In genomic region chr9:133351908-133352634, GRCh38 we compare ENCODE assay signal across 8 cellular contexts. TPM values are rescaled to one million over a fixed set of nuclear protein-coding genes. Genes with fewer than 3 reads are reported as not detected.
DNase-seq lines count a peak whose midpoint lies in the region; ATAC-seq and TF ChIP-seq lines count a peak whose summit lies in the region.

No MANE protein-coding gene starts in this region.

- H3K9me3 ChIP-seq in stomach = no peaks in the 10 kb centered on the region

- peak; percentile 55 for DNase-seq in NCI-H748 (lab: John Stamatoyannopoulos, UW; ENCODE audit: unreplicated experiment)
- no peak for DNase-seq in NCI-H748 treated with DMSO at 0.1 percent for 48 hours (lab: John Stamatoyannopoulos, UW)
- peak; percentile 76 for DNase-seq in activated CD4-positive, alpha-beta T cell treated with anti-CD3 and anti-CD28 coated beads, Interleukin-2, amount 10 ng/mL, durations not matched to agents 24 days and 14 days
- no peak for DNase-seq in foreskin keratinocyte
- no peak for DNase-seq in stomach

- TF ChIP-seq EP300 in stomach (IDR thresholded peaks at IDR 0.05) = no peak

- peaks cover 59% of the 10 kb centered on the region for H3K36me3 Mint-ChIP-seq in activated CD4-positive, alpha-beta T cell treated with anti-CD3 and anti-CD28 coated beads, Interleukin-2, amount 10 ng/mL, durations not matched to agents 24 days and 14 days (ENCODE audit: low read depth)

- no peak overlapping the region for H3K4me3 Mint-ChIP-seq in activated CD4-positive, alpha-beta T cell treated with anti-CD3 and anti-CD28 coated beads, Interleukin-2, amount 10 ng/mL, durations not matched to agents 24 days and 14 days

- intact Hi-C loops in activated CD4-positive, alpha-beta T cell treated with anti-CD3 and anti-CD28 coated beads, Interleukin-2, amount 10 ng/mL, durations not matched to agents 24 days and 14 days (cut with micrococcal nuclease) = loop anchor here (10.0 kb wide), 1 partner anchor 327 kb away; no protein-coding TSS in a partner anchor
- intact Hi-C loops in stomach (cut with DNase I; ENCODE audit: low total_unique reads) = no loop called here

- no peaks in the 10 kb centered on the region for H3K4me1 ChIP-seq in foreskin keratinocyte
- H3K4me1 ChIP-seq in stomach = peaks cover 28 to 53% (median 49%) of the 10 kb centered on the region in 4 donors

- H3K27ac ChIP-seq in foreskin keratinocyte (no peak overlapping the region), stomach (no peak overlapping the region)

- H3K27me3 Mint-ChIP-seq in activated CD4-positive, alpha-beta T cell treated with anti-CD3 and anti-CD28 coated beads, Interleukin-2, amount 10 ng/mL, durations not matched to agents 24 days and 14 days = peaks cover 2% of the 10 kb centered on the region

- no peak for TF ChIP-seq POLR2A in stomach (IDR thresholded peaks at IDR 0.05)

- H3K36me3 ChIP-seq in stomach = peaks cover 42 to 59% (median 56%) of the 10 kb centered on the region in 4 donors

- no peak overlapping the region for H3K27ac Mint-ChIP-seq in activated CD4-positive, alpha-beta T cell treated with anti-CD3 and anti-CD28 coated beads, Interleukin-2, amount 10 ng/mL, durations not matched to agents 24 days and 14 days

- H3K4me3 ChIP-seq in stomach = no peak overlapping the region

- 67 to 86% (median 77%) methylated on average over 14 of the region's 14 CpGs for WGBS in stomach, 5 donors

- ATAC-seq in foreskin keratinocyte (peak; percentile 31), GM19397 (IDR thresholded peaks at IDR 0.05; ENCODE audit: unreplicated experiment) (no peak), GM21717 (IDR thresholded peaks at IDR 0.05; ENCODE audit: unreplicated experiment) (no peak)

- H3K4me1 Mint-ChIP-seq in activated CD4-positive, alpha-beta T cell treated with anti-CD3 and anti-CD28 coated beads, Interleukin-2, amount 10 ng/mL, durations not matched to agents 24 days and 14 days = peaks cover 37% of the 10 kb centered on the region

- TF ChIP-seq CTCF in LNCAP (IDR thresholded peaks at IDR 0.05) (peak; percentile 72), foreskin keratinocyte (conservative IDR thresholded peaks at IDR 0.05) (peak; percentile 68), stomach (IDR thresholded peaks at IDR 0.05) (peak in 4 of 7 experiments; percentile 9 to 25 (median 12))

- H3K27me3 ChIP-seq in foreskin keratinocyte (no peaks in the 10 kb centered on the region), stomach (no peaks in the 10 kb centered on the region)

- H3K9me3 Mint-ChIP-seq in activated CD4-positive, alpha-beta T cell treated with anti-CD3 and anti-CD28 coated beads, Interleukin-2, amount 10 ng/mL, durations not matched to agents 24 days and 14 days = no peaks in the 10 kb centered on the region

RNA-seq across cellular contexts. Expression of gene RPL7A, which starts 4.1 kb away (rescaled TPM):
- total RNA-seq in activated CD4-positive, alpha-beta T cell treated with anti-CD3 and anti-CD28 coated beads, Interleukin-2, amount 10 ng/mL, durations not matched to agents 24 days and 14 days = 2,650 and 2,658 TPM in 2 replicates
- 2,430 and 2,456 TPM in 2 replicates for total RNA-seq in foreskin keratinocyte
- 3,394 and 3,430 TPM in 2 replicates for polyA plus RNA-seq in foreskin keratinocyte
- 1,000 to 10,000 TPM in 4 of 5 donors, 100 to 1,000 TPM in 1; 809 to 1,438 (median 1,206) TPM for total RNA-seq in stomach
- polyA plus RNA-seq in stomach = 1,000 to 10,000 TPM; 3,101 to 4,243 (median 3,368) TPM

RNA-seq across cellular contexts. Expression of gene MED22, which starts 4.1 kb away (rescaled TPM):
- 39.5 and 45.0 TPM in 2 replicates for total RNA-seq in activated CD4-positive, alpha-beta T cell treated with anti-CD3 and anti-CD28 coated beads, Interleukin-2, amount 10 ng/mL, durations not matched to agents 24 days and 14 days
- total RNA-seq in foreskin keratinocyte (22.6 and 24.7 TPM in 2 replicates), stomach (10 to 100 TPM in 4 of 5 donors, 1 to 10 TPM in 1; 4.7 to 27.7 (median 25.8) TPM)
- polyA plus RNA-seq in foreskin keratinocyte (20.4 and 20.9 TPM in 2 replicates), stomach (10 to 100 TPM; 11.4 to 18.3 (median 12.7) TPM)

RNA-seq across cellular contexts. Expression of gene SURF1, which starts 4.2 kb away (rescaled TPM):
- 29.8 and 33.2 TPM in 2 replicates for total RNA-seq in activated CD4-positive, alpha-beta T cell treated with anti-CD3 and anti-CD28 coated beads, Interleukin-2, amount 10 ng/mL, durations not matched to agents 24 days and 14 days
- 16.3 and 18.5 TPM in 2 replicates for total RNA-seq in foreskin keratinocyte
- 35.1 and 38.2 TPM in 2 replicates for polyA plus RNA-seq in foreskin keratinocyte
- total RNA-seq in stomach = 10 to 100 TPM in 3 of 5 donors, 1 to 10 TPM in 2; 1.7 to 46.9 (median 22.6) TPM
- 100 to 1,000 TPM in 1 of 3 donors, 10 to 100 TPM in 2; 92.5 to 118 (median 95.5) TPM for polyA plus RNA-seq in stomach

RNA-seq across cellular contexts. Expression of gene SURF2, which starts 4.3 kb away (rescaled TPM):
- 28.5 and 29.3 TPM in 2 replicates for total RNA-seq in activated CD4-positive, alpha-beta T cell treated with anti-CD3 and anti-CD28 coated beads, Interleukin-2, amount 10 ng/mL, durations not matched to agents 24 days and 14 days
- total RNA-seq in foreskin keratinocyte (36.1 and 47.2 TPM in 2 replicates), stomach (10 to 100 TPM in 2 of 5 donors, 1 to 10 TPM in 3; 1.8 to 75.3 (median 7.1) TPM)
- polyA plus RNA-seq in foreskin keratinocyte (58.5 and 63.9 TPM in 2 replicates), stomach (10 to 100 TPM; 45.4 to 54.4 (median 47.1) TPM)

RNA-seq across cellular contexts. Expression of gene SURF6, which starts 16.1 kb away (rescaled TPM):
- 27.4 and 28.8 TPM in 2 replicates for total RNA-seq in activated CD4-positive, alpha-beta T cell treated with anti-CD3 and anti-CD28 coated beads, Interleukin-2, amount 10 ng/mL, durations not matched to agents 24 days and 14 days
- total RNA-seq in foreskin keratinocyte (19.3 and 21.5 TPM in 2 replicates), stomach (100 to 1,000 TPM in 1 of 5 donors, 10 to 100 TPM in 3, 1 to 10 TPM in 1; 2.9 to 138 (median 20.1) TPM)
- polyA plus RNA-seq in foreskin keratinocyte (24.5 and 25.6 TPM in 2 replicates), stomach (10 to 100 TPM; 13.0 to 14.8 (median 13.4) TPM)

Comparison
In these comparisons a context has a peak if more than half of its experiments do, and no peak if none do; other contexts are left out.
1. DNase-seq: peak in NCI-H748 (single experiment) and activated CD4-positive, alpha-beta T cell treated with anti-CD3 and anti-CD28 coated beads, Interleukin-2, amount 10 ng/mL, durations not matched to agents 24 days and 14 days (single experiment); none in NCI-H748 treated with DMSO at 0.1 percent for 48 hours (single experiment), foreskin keratinocyte (0 of 2) and stomach (single experiment).
2. CTCF ChIP-seq: peak in every context shown above with its lines; median percentile 72 in LNCAP; 68 in foreskin keratinocyte; 12 in stomach.